ENCODE assay signal across 12 cellular contexts in the genomic region with DNA sequence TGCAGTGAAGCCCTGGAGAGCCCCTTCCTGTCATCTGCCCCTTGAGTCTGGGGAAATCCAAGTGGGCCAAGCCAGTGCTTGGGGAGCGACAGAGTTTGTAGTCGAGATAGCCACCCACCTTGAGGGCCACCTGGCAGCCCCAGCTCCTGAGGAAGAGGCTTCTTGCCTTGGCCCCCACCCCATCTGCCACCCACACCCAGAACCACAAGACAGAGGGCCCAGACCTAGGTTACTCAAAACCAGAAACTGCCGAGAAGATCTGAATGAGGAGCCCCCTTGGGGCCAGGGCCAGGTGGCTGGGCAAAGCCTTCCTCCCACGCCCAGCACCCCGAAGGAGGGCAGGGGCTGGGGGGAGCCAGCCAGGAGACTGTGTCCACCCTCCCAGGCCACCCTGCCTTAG. TPM values are rescaled to one million over a fixed set of nuclear protein-coding genes. Genes with fewer than 3 reads are reported as not detected.
A peak's percentile ranks its signal among the peaks of the same experiment; 100 is the strongest.
DNase-seq lines count a peak whose midpoint lies in the region; ATAC-seq and TF ChIP-seq lines count a peak whose summit lies in the region.
"Had no signal": no experiment of that assay in that cellular context is flagged by ENCODE, and none has a peak within 500 bp of the region (broad histone marks: within the 10 kb centered on the region; RNA-seq: fewer than 3 reads in every experiment).

No MANE protein-coding gene starts in this region.

- peak overlapping the region; percentile 65 to 99 for H3K27ac Mint-ChIP-seq in activated naive CD4-positive, alpha-beta T cell treated with anti-CD3 and anti-CD28 coated beads, Interleukin-2, amount 50 U/mL, for 72 hours

- DNase-seq in stimulated activated CD4-positive, alpha-beta T cell treated with anti-CD3 and anti-CD28 coated beads, Interleukin-1b, Interleukin-23, amount 100 ng/mL, for 48 hours = peak; percentile 42
- DNase-seq in stimulated activated CD4-positive, alpha-beta T cell treated with anti-CD3 and anti-CD28 coated beads, Interleukin-4, amount 100 ng/mL, for 24 hours = no peak
- peak; percentile 56 to 70 for DNase-seq in activated naive CD4-positive, alpha-beta T cell treated with anti-CD3 and anti-CD28 coated beads, Interleukin-2, amount 50 U/mL, for 72 hours (ENCODE audit: low spot score in 2 of 2)
- DNase-seq in breast epithelium (ENCODE audit: low spot score in 2 of 2) (no peak), NCI-H2107 treated with DMSO at 0.1 percent for 48 hours (lab: John Stamatoyannopoulos, UW; ENCODE audit: unreplicated experiment) (no peak), pons (ENCODE audit: low spot score) (no peak)
- DNase-seq: NCI-H2029, SIG-M5 had no signal

- no peaks in the 10 kb centered on the region for H3K4me1 ChIP-seq in breast epithelium
- H3K4me1 ChIP-seq: pancreas had no signal

- no peaks in the 10 kb centered on the region for H3K9me3 Mint-ChIP-seq in activated naive CD4-positive, alpha-beta T cell treated with anti-CD3 and anti-CD28 coated beads, Interleukin-2, amount 50 U/mL, for 72 hours
- H3K9me3 Mint-ChIP-seq: mesothelial cell of epicardium had no signal

- intact Hi-C loops in breast epithelium (cut with DNase I; ENCODE audit: low total_unique reads) = no loop called here

- no peaks in the 10 kb centered on the region for H3K9me3 ChIP-seq in breast epithelium
- H3K9me3 ChIP-seq: pancreas had no signal

- no peak for TF ChIP-seq CTCF in breast epithelium (IDR thresholded peaks at IDR 0.05)

- ATAC-seq in HG02798 (IDR thresholded peaks at IDR 0.05; ENCODE audit: poor library complexity, unreplicated experiment) = peak; percentile 32
- peak; percentile 17 to 56 for ATAC-seq in activated naive CD4-positive, alpha-beta T cell treated with anti-CD3 and anti-CD28 coated beads, Interleukin-2, amount 50 U/mL, for 72 hours
- no peak for ATAC-seq in GM21526 (IDR thresholded peaks at IDR 0.05; ENCODE audit: low FRiP score, unreplicated experiment)
- ATAC-seq: pancreas had no signal

- no peaks in the 10 kb centered on the region for H3K36me3 ChIP-seq in breast epithelium
- H3K36me3 ChIP-seq: pancreas had no signal

- no peak overlapping the region for H3K27ac ChIP-seq in breast epithelium
- H3K27ac ChIP-seq: pancreas had no signal

- H3K36me3 Mint-ChIP-seq in activated naive CD4-positive, alpha-beta T cell treated with anti-CD3 and anti-CD28 coated beads, Interleukin-2, amount 50 U/mL, for 72 hours = no peaks in the 10 kb centered on the region
- H3K36me3 Mint-ChIP-seq: mesothelial cell of epicardium had no signal

- H3K27me3 ChIP-seq in breast epithelium = no peaks in the 10 kb centered on the region
- H3K27me3 ChIP-seq: pancreas had no signal

- TF ChIP-seq POLR2A in breast epithelium (IDR thresholded peaks at IDR 0.05) = no peak

- no peak overlapping the region for H3K4me3 ChIP-seq in breast epithelium
- H3K4me3 ChIP-seq: pancreas had no signal

RNA-seq across cellular contexts. Expression of a gene that starts 18.8 kb away (rescaled TPM):
- total RNA-seq in activated naive CD4-positive, alpha-beta T cell treated with anti-CD3 and anti-CD28 coated beads, Interleukin-2, amount 50 U/mL, for 72 hours = 10 to 100 TPM; 11.0 to 15.4 TPM
- total RNA-seq in breast epithelium = 10 to 100 TPM; 23.7 to 39.5 (median 29.5) TPM

Comparison
In these comparisons a context has a peak if more than half of its experiments do, and no peak if none do; other contexts are left out.
1. DNase-seq: peak in stimulated activated CD4-positive, alpha-beta T cell treated with anti-CD3 and anti-CD28 coated beads, Interleukin-1b, Interleukin-23, amount 100 ng/mL, for 48 hours (single experiment) and activated naive CD4-positive, alpha-beta T cell treated with anti-CD3 and anti-CD28 coated beads, Interleukin-2, amount 50 U/mL, for 72 hours (2 of 2); none in stimulated activated CD4-positive, alpha-beta T cell treated with anti-CD3 and anti-CD28 coated beads, Interleukin-4, amount 100 ng/mL, for 24 hours (single experiment), breast epithelium (0 of 2), NCI-H2107 treated with DMSO at 0.1 percent for 48 hours (single experiment) and pons (single experiment).